In the genomic region with DNA sequence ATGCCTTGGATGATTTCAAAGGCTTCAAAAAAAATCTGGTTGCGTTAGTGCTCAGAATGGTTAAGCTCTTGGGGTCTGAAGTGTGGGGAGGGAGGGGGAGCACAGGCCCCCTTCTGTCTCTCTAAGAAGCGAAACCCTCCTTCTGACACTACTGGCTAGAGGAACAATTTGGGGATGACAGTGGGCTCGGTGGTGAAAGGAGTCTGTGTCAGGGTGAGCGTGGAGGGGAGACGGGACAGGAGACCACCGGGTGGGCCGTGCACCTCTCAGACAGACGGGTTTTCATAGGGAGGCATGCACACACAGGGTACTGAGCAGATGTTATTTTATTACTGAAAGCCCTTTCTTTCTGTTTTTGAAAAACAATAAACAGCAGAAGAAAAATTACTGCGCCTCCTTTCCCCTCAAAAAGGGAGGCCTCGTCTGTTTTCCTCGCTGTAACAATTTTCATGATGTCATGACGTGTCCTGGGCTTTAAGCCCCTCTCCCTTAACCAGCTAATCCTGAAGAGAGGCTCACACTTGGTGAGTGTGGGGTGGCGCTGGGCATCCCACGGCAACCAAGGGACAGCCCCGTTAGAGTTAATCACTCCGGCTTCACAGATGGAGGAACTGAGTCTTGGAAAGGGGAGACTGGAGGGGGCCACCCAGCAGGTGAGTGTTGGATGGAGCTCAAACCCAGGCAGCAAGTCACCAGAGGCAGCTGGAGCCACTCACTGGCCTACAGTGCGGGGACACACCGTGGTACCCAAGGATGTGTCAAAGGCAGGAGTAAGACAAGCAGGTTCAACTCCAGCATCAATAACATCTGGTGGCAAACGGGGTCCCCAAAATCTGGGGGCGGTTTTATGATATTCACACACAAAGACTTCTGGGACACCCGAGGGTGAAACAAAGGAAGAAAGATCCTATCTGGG, we compare ENCODE assay signal across 8 cellular contexts. TPM values are rescaled to one million over a fixed set of nuclear protein-coding genes. Genes with fewer than 3 reads are reported as not detected.
DNase-seq lines count a peak whose midpoint lies in the region; ATAC-seq and TF ChIP-seq lines count a peak whose summit lies in the region.

No MANE protein-coding gene starts in this region.

- peaks cover 57% of the 10 kb centered on the region for H3K27me3 Mint-ChIP-seq in activated CD4-positive, alpha-beta T cell treated with anti-CD3 and anti-CD28 coated beads, Interleukin-2, amount 10 ng/mL, durations not matched to agents 24 days and 14 days
- no peaks in the 10 kb centered on the region for H3K27me3 Mint-ChIP-seq in chondrocyte (ENCODE audit: low read depth)

- H3K27me3 ChIP-seq in sigmoid colon, result no peaks in the 10 kb centered on the region

- no peaks in the 10 kb centered on the region for H3K9me3 Mint-ChIP-seq in activated CD4-positive, alpha-beta T cell treated with anti-CD3 and anti-CD28 coated beads, Interleukin-2, amount 10 ng/mL, durations not matched to agents 24 days and 14 days
- no peaks in the 10 kb centered on the region for H3K9me3 Mint-ChIP-seq in chondrocyte (ENCODE audit: low read depth)

- H3K4me3 ChIP-seq in sigmoid colon, result peak overlapping the region in 3 of 4 donors; percentile 11 to 30 (median 30)

- H3K27ac Mint-ChIP-seq in activated CD4-positive, alpha-beta T cell treated with anti-CD3 and anti-CD28 coated beads, Interleukin-2, amount 10 ng/mL, durations not matched to agents 24 days and 14 days, result peak overlapping the region; percentile 43
- H3K27ac Mint-ChIP-seq in chondrocyte (ENCODE audit: unreplicated experiment), result peak overlapping the region; percentile 62

- ATAC-seq in HG03108 (IDR thresholded peaks at IDR 0.05; ENCODE audit: unreplicated experiment), result peak; percentile 3

- H3K4me1 Mint-ChIP-seq in activated CD4-positive, alpha-beta T cell treated with anti-CD3 and anti-CD28 coated beads, Interleukin-2, amount 10 ng/mL, durations not matched to agents 24 days and 14 days, result peaks cover 23% of the 10 kb centered on the region
- H3K4me1 Mint-ChIP-seq in chondrocyte (ENCODE audit: low read depth), result peaks cover 41% of the 10 kb centered on the region

- TF ChIP-seq EP300 in sigmoid colon (IDR thresholded peaks at IDR 0.05), result no peak

- TF ChIP-seq CTCF in chondrocyte (IDR thresholded peaks at IDR 0.05), result no peak
- TF ChIP-seq CTCF in sigmoid colon (IDR thresholded peaks at IDR 0.05), result no peak

- H3K27ac ChIP-seq in sigmoid colon, result peak overlapping the region; percentile 38 to 79 (median 64)

- TF ChIP-seq POLR2A in sigmoid colon (IDR thresholded peaks at IDR 0.05), result no peak

- peak; percentile 60 for DNase-seq in activated CD4-positive, alpha-beta T cell treated with anti-CD3 and anti-CD28 coated beads, Interleukin-2, amount 10 ng/mL, durations not matched to agents 24 days and 14 days
- no peak for DNase-seq in activated CD4-positive, alpha-beta T cell treated with anti-CD3 and anti-CD28 coated beads, Interleukin-2, amount 50 U/mL, for 4 hours
- DNase-seq in chondrocyte (ENCODE audit: low spot score) (no peak), sigmoid colon (no peak), glomerular visceral epithelial cell (ENCODE audit: extremely low spot score) (no peak), NCI-H146 (lab: John Stamatoyannopoulos, UW) (no peak), HUDEP-2 (lab: John Stamatoyannopoulos, UW; ENCODE audit: unreplicated experiment in 76 of 76) (no peak)

- no peaks in the 10 kb centered on the region for H3K9me3 ChIP-seq in sigmoid colon

- peaks cover 0 to 21% (median 0%) of the 10 kb centered on the region in 4 donors for H3K36me3 ChIP-seq in sigmoid colon

- intact Hi-C loops in activated CD4-positive, alpha-beta T cell treated with anti-CD3 and anti-CD28 coated beads, Interleukin-2, amount 10 ng/mL, durations not matched to agents 24 days and 14 days (cut with micrococcal nuclease), result loop anchor here (2.0 kb wide), 1 partner anchor 147 kb away; the partner anchor contains the start of gene FANCC
- intact Hi-C loops in sigmoid colon (cut with DNase I), result loop anchor here (5.0 kb wide), 2 partner anchors 146 to 414 kb away; partner anchors contain the start of genes ERCC6L2 and FANCC

- WGBS in sigmoid colon, 2 donors, result 50 to 55% methylated on average over 21 of the region's 21 CpGs

- H3K4me1 ChIP-seq in sigmoid colon, result peaks cover 0 to 61% (median 51%) of the 10 kb centered on the region in 4 donors

- H3K36me3 Mint-ChIP-seq in activated CD4-positive, alpha-beta T cell treated with anti-CD3 and anti-CD28 coated beads, Interleukin-2, amount 10 ng/mL, durations not matched to agents 24 days and 14 days (ENCODE audit: low read depth), result peaks cover 11% of the 10 kb centered on the region
- H3K36me3 Mint-ChIP-seq in chondrocyte (ENCODE audit: low read depth), result peaks cover 12% of the 10 kb centered on the region

- peak overlapping the region; percentile 78 for H3K4me3 Mint-ChIP-seq in activated CD4-positive, alpha-beta T cell treated with anti-CD3 and anti-CD28 coated beads, Interleukin-2, amount 10 ng/mL, durations not matched to agents 24 days and 14 days
- H3K4me3 Mint-ChIP-seq in chondrocyte (ENCODE audit: unreplicated experiment), result peak overlapping the region; percentile 68

RNA-seq across cellular contexts. Expression of gene PTCH1, which starts 53.4 kb away (rescaled TPM):
- 4.2 and 5.0 TPM in 2 replicates for total RNA-seq in activated CD4-positive, alpha-beta T cell treated with anti-CD3 and anti-CD28 coated beads, Interleukin-2, amount 10 ng/mL, durations not matched to agents 24 days and 14 days
- total RNA-seq in chondrocyte, result 5.7 to 10.4 TPM (median 6.4 TPM) in 3 replicates
- 10 to 100 TPM in 1 of 4 donors, 1 to 10 TPM in 3; 7.1 to 10.7 (median 8.7) TPM for total RNA-seq in sigmoid colon
- 1 to 10 TPM; 2.3 to 7.2 (median 7.0) TPM for polyA plus RNA-seq in sigmoid colon
